9 cellular contexts compared by ENCODE assay signal in the genomic region with DNA sequence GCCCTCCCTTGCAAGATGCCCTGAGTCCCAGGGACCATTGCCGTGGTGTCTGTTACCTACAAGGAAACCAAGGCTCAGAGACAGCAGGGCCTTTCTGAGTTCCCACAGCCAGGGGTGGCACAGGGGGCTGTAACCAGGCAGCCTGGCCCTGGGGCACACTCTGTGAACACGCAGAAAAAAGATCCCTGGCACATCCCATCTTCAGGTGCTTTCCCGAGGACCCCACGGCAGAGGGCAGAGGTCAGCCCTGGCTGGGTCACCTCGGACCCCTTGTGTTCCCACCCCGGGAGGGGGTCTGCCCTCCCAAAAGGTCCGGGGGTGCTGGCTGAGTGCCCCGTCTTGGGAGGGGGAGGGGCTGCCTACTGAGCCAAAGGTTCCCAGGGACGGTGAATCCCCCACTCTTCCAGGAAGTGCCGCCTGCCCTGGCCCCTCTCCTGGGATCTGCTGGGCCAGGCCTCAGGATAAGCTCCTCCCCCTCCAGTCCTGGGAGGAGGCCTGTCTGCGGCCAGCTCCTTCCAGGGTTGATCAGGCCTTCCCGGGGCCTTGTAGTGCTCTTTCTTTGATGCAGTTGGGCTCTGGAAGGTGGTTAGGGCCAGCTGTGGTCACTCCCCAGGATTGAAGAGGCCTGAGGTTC. TPM values are rescaled to one million over a fixed set of nuclear protein-coding genes. Genes with fewer than 3 reads are reported as not detected.
A peak's percentile ranks its signal among the peaks of the same experiment; 100 is the strongest.
DNase-seq lines count a peak whose midpoint lies in the region; FAIRE-seq and TF ChIP-seq lines count a peak whose summit lies in the region.
"Had no signal": no experiment of that assay in that cellular context is flagged by ENCODE, and none has a peak within 500 bp of the region (broad histone marks: within the 10 kb centered on the region; RNA-seq: fewer than 3 reads in every experiment).

No MANE protein-coding gene starts in this region.

- H3K36me3 ChIP-seq in H1 (ENCODE audit: control insufficient read depth in 2 of 4, insufficient read depth in 4 of 4, low read length in 3 of 4), result no peaks in the 10 kb centered on the region
- H3K36me3 ChIP-seq in liver (ENCODE audit: control insufficient read depth in 4 of 4, insufficient read depth in 3 of 4, low read depth in 1 of 4, low read length in 3 of 4), result no peaks in the 10 kb centered on the region
- no peaks in the 10 kb centered on the region for H3K36me3 ChIP-seq in tibial artery

- H2AFZ ChIP-seq in H1 (ENCODE audit: low read length), result no peak overlapping the region

- TF ChIP-seq EP300 in H1 (IDR thresholded peaks at IDR 0.05; ENCODE audit: borderline replicate concordance in 1 of 2, low read depth in 2 of 2, low read length in 2 of 2), result no peak

- H3K79me2 ChIP-seq in H1 (ENCODE audit: control insufficient read depth in 1 of 2, insufficient read depth in 2 of 2, low read length in 2 of 2), result peaks cover 0 to 58% of the 10 kb centered on the region in 2 experiments; a peak in 2 of 4 replicates

- POLR2A ChIA-PET in H1 (lab: Charles Lee; ENCODE audit: partially characterized antibody), result interaction anchor here (0.5 to 8.9 kb wide), 11 partner anchors 9 to 149 kb away, joined by 3 to 80 read pairs (median 5); a partner anchor contains a TSS

- no peak for FAIRE-seq in H1 (lab: Jason Lieb, UNC)

- CTCF ChIA-PET in H1 (lab: Charles Lee; ENCODE audit: partially characterized antibody), result interaction anchor here (0.6 to 8.6 kb wide), 26 partner anchors 9 to 79 kb away, joined by 3 to 69 read pairs (median 4); no protein-coding TSS in a partner anchor

- no peak overlapping the region for H3K4ac ChIP-seq in H1 (replicated peaks; ENCODE audit: insufficient read length, low read depth, low read length)

- no peak overlapping the region for H2BK120ac ChIP-seq in H1 (replicated peaks; ENCODE audit: low read depth, low read length)

- no peak overlapping the region for H3K56ac ChIP-seq in H1 (replicated peaks; ENCODE audit: insufficient read length, low read depth, low read length)

- peak overlapping the region; percentile 2; the same call in 1 of the 2 replicates for H3K18ac ChIP-seq in H1 (ENCODE audit: extremely low read depth, low read length)

- peak overlapping the region; percentile 49 for H4K91ac ChIP-seq in H1 (replicated peaks; ENCODE audit: insufficient read length, low read length)

- H2BK5ac ChIP-seq in H1 (ENCODE audit: low read depth, low read length), result peak overlapping the region; percentile 69; the same call in 1 of the 2 replicates

- H3K23me2 ChIP-seq in H1 (ENCODE audit: low read depth, low read length), result peaks cover 3% of the 10 kb centered on the region; the same call in 1 of the 2 replicates

- WGBS in H1 (ENCODE audit: extremely low coverage in 1 of 2, insufficient coverage in 1 of 2, insufficient read length in 1 of 2, insufficient replicate concordance in 2 of 2, low coverage in 1 of 2, low lambda C conversion rate in 2 of 2, missing lambda C conversion rate in 1 of 2), 2 experiments, result 42% methylated on average over 11 of the region's 12 CpGs; no CpG with 5 or more reads in 1 of the 2 experiments
- 43% methylated on average over 12 of the region's 12 CpGs for WGBS in liver

- no peaks in the 10 kb centered on the region for H3K27me3 ChIP-seq in H1 (replicated peaks in 1 of 4; ENCODE audit: control insufficient read depth in 3 of 4, extremely low read depth in 1 of 4, insufficient read depth in 3 of 4, low read length in 3 of 4)
- H3K27me3 ChIP-seq in liver (ENCODE audit: control insufficient read depth in 4 of 4, insufficient read depth in 4 of 4, low read length in 3 of 4), result no peaks in the 10 kb centered on the region
- H3K27me3 ChIP-seq in tibial artery, result no peaks in the 10 kb centered on the region

- H3K9me3 ChIP-seq in H1 (ENCODE audit: insufficient read depth in 2 of 2, low read depth in 1 of 2, low read length in 1 of 2), result no peaks in the 10 kb centered on the region
- no peaks in the 10 kb centered on the region for H3K9me3 ChIP-seq in liver (ENCODE audit: control insufficient read depth in 4 of 4, low read length in 3 of 4)
- H3K9me3 ChIP-seq in tibial artery, result no peaks in the 10 kb centered on the region

- no peak overlapping the region; the same call in none of the 2 replicates for H4K8ac ChIP-seq in H1 (ENCODE audit: extremely low read depth, insufficient read depth, low read length)

- H2BK15ac ChIP-seq in H1 (ENCODE audit: low read length), result 0 out of 2 replicates have a peak overlapping the region, but pooled peaks have one; percentile 5

- no peak overlapping the region for H2BK20ac ChIP-seq in H1 (ENCODE audit: low read length)

- H3K9ac ChIP-seq in H1 (replicated peaks in 1 of 4; ENCODE audit: extremely low read depth in 1 of 4, low read depth in 3 of 4, low read length in 3 of 4), result no peak overlapping the region
- no peak overlapping the region for H3K9ac ChIP-seq in liver (ENCODE audit: low read depth in 1 of 2, low read length in 2 of 2)

- TF ChIP-seq CTCF in H1 (IDR thresholded peaks at IDR 0.05; ENCODE audit: control extremely low read depth in 1 of 3, insufficient read depth in 1 of 3, low read depth in 1 of 3, low read length in 3 of 3) (no peak), liver (IDR thresholded peaks at IDR 0.05; ENCODE audit: low read depth, low read length, missing input control) (no peak), tibial artery (IDR thresholded peaks at IDR 0.05) (no peak)

- no peak for TF ChIP-seq POLR2A in H1 (IDR thresholded peaks at IDR 0.05; ENCODE audit: control extremely low read depth in 1 of 2, low read depth in 2 of 2, low read length in 2 of 2)

- H2BK12ac ChIP-seq in H1 (ENCODE audit: low read depth, low read length), result peak overlapping the region; percentile 60; the same call in 1 of the 2 replicates

- H2AK5ac ChIP-seq in H1 (ENCODE audit: low read depth, low read length), result peak overlapping the region; percentile 18; the same call in 1 of the 2 replicates

- peaks cover 9% of the 10 kb centered on the region for H3K79me1 ChIP-seq in H1 (ENCODE audit: low read depth, low read length)

- TF ChIP-seq RAD21 in H1 (IDR thresholded peaks at IDR 0.05 in 1 of 2, conservative IDR thresholded peaks at IDR 0.05 in 1 of 2; ENCODE audit: low read depth in 2 of 2, low read length in 2 of 2) (no peak), liver (IDR thresholded peaks at IDR 0.05) (no peak)

- H3K14ac ChIP-seq in H1 (ENCODE audit: insufficient read length), result no peak overlapping the region

- no peak overlapping the region for H4K5ac ChIP-seq in H1 (ENCODE audit: insufficient read length, low read depth, low read length)

- intact Hi-C loops in tibial artery (cut with DNase I; ENCODE audit: low total_unique reads), result loop anchor here (10.0 kb wide), 1 partner anchor 119 kb away; no protein-coding TSS in a partner anchor

- no peak overlapping the region for H3K23ac ChIP-seq in H1 (ENCODE audit: insufficient read length)

- peak; percentile 91 for DNase-seq in HuH-7 (ENCODE audit: low spot score)
- DNase-seq in H1 (ENCODE audit: low read depth in 1 of 2, low spot score in 2 of 2), result peak in 1 of 2 experiments; percentile 77
- DNase-seq in tibial artery, result peak; percentile 68 to 88
- no peak for DNase-seq in NCI-H1417 (lab: John Stamatoyannopoulos, UW)
- no peak for DNase-seq in AML-193 (lab: John Stamatoyannopoulos, UW)
- no peak for DNase-seq in SHP77 (lab: John Stamatoyannopoulos, UW)
- no peak for DNase-seq in GOT3 (lab: John Stamatoyannopoulos, UW)
- DNase-seq: naive B cell had no signal

- no peak overlapping the region for H3K27ac ChIP-seq in H1 (ENCODE audit: low read depth, low read length)
- peak overlapping the region; percentile 13 to 43 for H3K27ac ChIP-seq in liver (ENCODE audit: low read depth in 1 of 2, low read length in 2 of 2)
- H3K27ac ChIP-seq in tibial artery, result peak overlapping the region; percentile 93 to 99

- peak overlapping the region in 1 of 4 experiments; percentile 11; a peak in 1 of 8 replicates for H3K4me3 ChIP-seq in H1 (ENCODE audit: extremely low read depth in 1 of 4, insufficient read depth in 2 of 4, low read depth in 3 of 4, low read length in 4 of 4)
- H3K4me3 ChIP-seq in liver (ENCODE audit: low read depth in 1 of 3, low read length in 3 of 3), result no peak overlapping the region
- peak overlapping the region; percentile 4 to 12 for H3K4me3 ChIP-seq in tibial artery

- H3K4me2 ChIP-seq in H1 (ENCODE audit: insufficient read depth in 1 of 2, low read depth in 2 of 2, low read length in 2 of 2), result peak overlapping the region; percentile 9 to 52; a peak in 2 of 4 replicates

- peaks cover 13 to 22% of the 10 kb centered on the region in 2 experiments for H4K20me1 ChIP-seq in H1 (replicated peaks in 1 of 2; ENCODE audit: control insufficient read depth in 1 of 2, insufficient read depth in 2 of 2, low read length in 2 of 2)

- H3K4me1 ChIP-seq in H1 (replicated peaks in 1 of 4; ENCODE audit: control insufficient read depth in 3 of 4, insufficient read depth in 4 of 4, low read length in 3 of 4) (peaks cover 5 to 38% (median 31%) of the 10 kb centered on the region in 4 experiments), liver (ENCODE audit: control insufficient read depth in 4 of 4, insufficient read depth in 4 of 4, low read length in 3 of 4) (peaks cover 5 to 45% (median 15%) of the 10 kb centered on the region in 4 donors), tibial artery (peaks cover 7 to 100% (median 96%) of the 10 kb centered on the region in 4 donors)

RNA-seq across cellular contexts. Expression of a gene that starts 8.1 kb away (rescaled TPM):
- 17.4 and 18.6 TPM in 2 replicates for total RNA-seq in H1 (2021; fragmentation: NEBNext Ultra II Directional; extraction: Animal tissue kit (Norgen Biotek cat#: 25700))
- polyA plus RNA-seq in H1 (2011; rRNA removed), result 4.3 and 7.6 TPM in 2 replicates
- 2.7 TPM for polyA plus RNA-seq in H1 (2011; cell fraction: cytosol; rRNA removed)
- 8.4 TPM for polyA plus RNA-seq in H1 (2011; cell fraction: nucleus; rRNA removed)
- 8.3 to 13.8 TPM (median 12.3 TPM) in 4 replicates for polyA plus RNA-seq in H1 (2012, experiment 1 of 2)
- polyA plus RNA-seq in H1 (2012, experiment 2 of 2), result 11.8 TPM
- 9.4 TPM for polyA plus RNA-seq in H1 (2013, experiment 1 of 2)
- polyA plus RNA-seq in H1 (2013, experiment 2 of 2), result 9.5 TPM
- 2.0 and 3.2 TPM in 2 replicates for polyA minus RNA-seq in H1 (2011; rRNA and poly(A)+ RNA removed)
- polyA minus RNA-seq in H1 (2011; cell fraction: cytosol; rRNA and poly(A)+ RNA removed), result 7.0 TPM
- 5.7 TPM for polyA minus RNA-seq in H1 (2011; cell fraction: nucleus; rRNA and poly(A)+ RNA removed)
- total RNA-seq in liver, result 1 to 10 TPM; 1.0 to 1.2 TPM
- 1 to 10 TPM in 1 of 2 donors, under 1 TPM in 1; 0.68 to 1.4 TPM for polyA plus RNA-seq in liver

RNA-seq across cellular contexts. Expression of a gene that starts 27.2 kb away (rescaled TPM):
- 78.3 and 84.4 TPM in 2 replicates for total RNA-seq in H1 (2021; fragmentation: NEBNext Ultra II Directional; extraction: Animal tissue kit (Norgen Biotek cat#: 25700))
- polyA plus RNA-seq in H1 (2011; rRNA removed) (198 and 228 TPM in 2 replicates), liver (10 to 100 TPM; 35.3 to 70.5 TPM)
- 154 TPM for polyA plus RNA-seq in H1 (2011; cell fraction: cytosol; rRNA removed)
- 131 TPM for polyA plus RNA-seq in H1 (2011; cell fraction: nucleus; rRNA removed)
- polyA plus RNA-seq in H1 (2012, experiment 1 of 2), result 57.3 to 96.0 TPM (median 90.9 TPM) in 4 replicates
- 222 TPM for polyA plus RNA-seq in H1 (2012, experiment 2 of 2)
- polyA plus RNA-seq in H1 (2013, experiment 1 of 2), result 161 TPM
- 151 TPM for polyA plus RNA-seq in H1 (2013, experiment 2 of 2)
- 12.3 and 15.6 TPM in 2 replicates for polyA minus RNA-seq in H1 (2011; rRNA and poly(A)+ RNA removed)
- 31.5 TPM for polyA minus RNA-seq in H1 (2011; cell fraction: cytosol; rRNA and poly(A)+ RNA removed)
- 32.7 TPM for polyA minus RNA-seq in H1 (2011; cell fraction: nucleus; rRNA and poly(A)+ RNA removed)
- 10 to 100 TPM; 14.0 to 23.8 TPM for total RNA-seq in liver

RNA-seq across cellular contexts. Expression of a gene that starts 47.7 kb away (rescaled TPM):
- 9.6 and 10.1 TPM in 2 replicates for total RNA-seq in H1 (2021; fragmentation: NEBNext Ultra II Directional; extraction: Animal tissue kit (Norgen Biotek cat#: 25700))
- polyA plus RNA-seq in H1 (2011; rRNA removed), result 11.3 and 25.2 TPM in 2 replicates
- 7.2 TPM for polyA plus RNA-seq in H1 (2011; cell fraction: cytosol; rRNA removed)
- polyA plus RNA-seq in H1 (2011; cell fraction: nucleus; rRNA removed), result 15.2 TPM
- 3.4 to 8.6 TPM (median 7.8 TPM) in 4 replicates for polyA plus RNA-seq in H1 (2012, experiment 1 of 2)
- 6.1 TPM for polyA plus RNA-seq in H1 (2012, experiment 2 of 2)
- polyA plus RNA-seq in H1 (2013, experiment 1 of 2), result 16.7 TPM
- 14.5 TPM for polyA plus RNA-seq in H1 (2013, experiment 2 of 2)
- polyA minus RNA-seq in H1 (2011; rRNA and poly(A)+ RNA removed), result 3.4 and 4.5 TPM in 2 replicates
- 11.4 TPM for polyA minus RNA-seq in H1 (2011; cell fraction: cytosol; rRNA and poly(A)+ RNA removed)
- 22.5 TPM for polyA minus RNA-seq in H1 (2011; cell fraction: nucleus; rRNA and poly(A)+ RNA removed)
- 10 to 100 TPM; 19.7 to 22.7 TPM for total RNA-seq in liver
- 10 to 100 TPM in 1 of 2 donors, 1 to 10 TPM in 1; 6.2 to 26.9 TPM for polyA plus RNA-seq in liver

RNA-seq across cellular contexts. Expression of a gene that starts 51.1 kb away (rescaled TPM):
- total RNA-seq in H1 (2021; fragmentation: NEBNext Ultra II Directional; extraction: Animal tissue kit (Norgen Biotek cat#: 25700)), result 41.0 and 41.6 TPM in 2 replicates
- 16.1 and 21.3 TPM in 2 replicates for polyA plus RNA-seq in H1 (2011; rRNA removed)
- polyA plus RNA-seq in H1 (2011; cell fraction: cytosol; rRNA removed), result 20.1 TPM
- 40.5 TPM for polyA plus RNA-seq in H1 (2011; cell fraction: nucleus; rRNA removed)
- 20.6 to 34.7 TPM (median 28.3 TPM) in 4 replicates for polyA plus RNA-seq in H1 (2012, experiment 1 of 2)
- 17.6 TPM for polyA plus RNA-seq in H1 (2012, experiment 2 of 2)
- polyA plus RNA-seq in H1 (2013, experiment 1 of 2), result 18.0 TPM
- polyA plus RNA-seq in H1 (2013, experiment 2 of 2), result 18.0 TPM
- polyA minus RNA-seq in H1 (2011; rRNA and poly(A)+ RNA removed), result 29.6 and 44.4 TPM in 2 replicates
- 36.2 TPM for polyA minus RNA-seq in H1 (2011; cell fraction: cytosol; rRNA and poly(A)+ RNA removed)
- 30.1 TPM for polyA minus RNA-seq in H1 (2011; cell fraction: nucleus; rRNA and poly(A)+ RNA removed)
- 1 to 10 TPM; 2.8 to 3.8 TPM for total RNA-seq in liver
- 1 to 10 TPM; 1.5 to 3.5 TPM for polyA plus RNA-seq in liver

Comparison
In these comparisons a context has a peak if more than half of its experiments do, and no peak if none do; other contexts are left out.
1. DNase-seq: peak in HuH-7 (single experiment) and tibial artery (2 of 2); none in NCI-H1417 (0 of 3), AML-193 (0 of 2), SHP77 (0 of 2) and GOT3 (single experiment).
2. H3K4me3 ChIP-seq: peak in tibial artery (2 of 2); none in liver (0 of 3).